20 cellular contexts compared by ENCODE assay signal in the genomic region with DNA sequence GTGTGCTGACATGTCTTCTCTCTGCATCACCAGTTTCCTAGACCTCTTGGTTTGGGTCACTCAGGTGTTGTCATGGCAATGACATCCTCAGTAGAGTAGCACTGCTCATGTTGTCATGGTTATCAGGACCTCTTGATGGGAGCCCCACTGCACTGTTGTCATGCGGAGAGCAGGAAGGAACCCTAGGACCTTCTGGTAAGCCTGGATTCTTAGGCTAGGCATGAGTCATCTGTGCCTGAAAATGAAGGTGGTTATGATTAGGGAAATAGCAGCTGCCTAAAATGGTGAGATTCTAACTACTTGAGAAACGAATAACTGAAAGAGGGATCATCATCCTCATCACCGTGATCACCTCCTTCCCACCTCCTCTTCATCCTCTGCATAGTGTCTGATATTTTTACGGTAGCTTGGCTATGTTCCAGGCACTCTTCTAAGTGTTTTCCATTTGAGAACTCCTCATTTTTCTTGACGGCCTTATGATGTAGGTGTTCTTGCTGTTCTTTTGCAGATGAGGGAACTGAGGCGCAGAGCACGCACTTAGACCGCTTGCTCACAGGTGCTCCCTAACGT.
A peak's percentile ranks its signal among the peaks of the same experiment; 100 is the strongest.
DNase-seq lines count a peak whose midpoint lies in the region; ATAC-seq and TF ChIP-seq lines count a peak whose summit lies in the region.
"Had no signal": no experiment of that assay in that cellular context is flagged by ENCODE, and none has a peak within 500 bp of the region (broad histone marks: within the 10 kb centered on the region; RNA-seq: fewer than 3 reads in every experiment).

No MANE protein-coding gene starts in this region.

- ATAC-seq in GM21717 (IDR thresholded peaks at IDR 0.05; ENCODE audit: unreplicated experiment), result no peak
- ATAC-seq: activated CD4-positive, CD25-positive, alpha-beta regulatory T cell treated with anti-CD3 and anti-CD28 coated beads, Interleukin-2, amount 50 U/mL, for 24 hours; Right ventricle myocardium inferior had no signal

- peak; percentile 9 for DNase-seq in DMS53 (lab: John Stamatoyannopoulos, UW)
- no peak for DNase-seq in DMS53 treated with DMSO at 0.1 percent for 48 hours (lab: John Stamatoyannopoulos, UW; ENCODE audit: unreplicated experiment)
- peak; percentile 74 for DNase-seq in RPMI7951 (ENCODE audit: low read depth)
- DNase-seq in foreskin fibroblast, result peak; percentile 21 to 45
- peak; percentile 75 for DNase-seq in putamen (ENCODE audit: low spot score)
- DNase-seq in NCI-H446 treated with DMSO at 0.1 percent for 48 hours (lab: John Stamatoyannopoulos, UW), result no peak
- no peak for DNase-seq in activated CD4-positive, alpha-beta T cell treated with anti-CD3 and anti-CD28 coated beads, Interleukin-2, amount 50 U/mL, for 1 hour
- DNase-seq: activated T-cell treated with anti-CD3 and anti-CD28 coated beads, Interleukin-2, amount 50 U/mL, for 1 hour; COR-L47; dermis blood vessel endothelial cell; DND-41; hippocampal formation; KBM-7; NCI-H82; OCI-M1; SW 1271 had no signal

- TF ChIP-seq CTCF in foreskin fibroblast (IDR thresholded peaks at IDR 0.05; ENCODE audit: low read depth, low read length), result no peak

- H3K4me3 ChIP-seq in foreskin fibroblast (ENCODE audit: low read depth in 1 of 2, low read length in 2 of 2), result no peak overlapping the region
- H3K4me3 ChIP-seq: BLaER1 had no signal

Comparison
In these comparisons a context has a peak if more than half of its experiments do, and no peak if none do; other contexts are left out.
1. DNase-seq: peak in DMS53 (single experiment), RPMI7951 (single experiment), foreskin fibroblast (2 of 2) and putamen (single experiment); none in DMS53 treated with DMSO at 0.1 percent for 48 hours (single experiment), NCI-H446 treated with DMSO at 0.1 percent for 48 hours (single experiment) and activated CD4-positive, alpha-beta T cell treated with anti-CD3 and anti-CD28 coated beads, Interleukin-2, amount 50 U/mL, for 1 hour (single experiment).